Comparison of ENCODE assay signal across 8 cellular contexts in genomic region chr5:125043781-125044391, GRCh38.
DNase-seq lines count a peak whose midpoint lies in the region; TF ChIP-seq lines count a peak whose summit lies in the region.

No MANE protein-coding gene starts in this region.

- H3K4me3 ChIP-seq in fibroblast of mammary gland (ENCODE audit: control insufficient read depth, low read depth, low read length): no peak overlapping the region
- H3K4me3 ChIP-seq in prostate gland: no peak overlapping the region

- H3K36me3 Mint-ChIP-seq in activated naive CD8-positive, alpha-beta T cell treated with anti-CD3 and anti-CD28 coated beads for 36 hours: no peaks in the 10 kb centered on the region

- no peaks in the 10 kb centered on the region for H3K4me1 ChIP-seq in prostate gland (replicated peaks)

- H3K27ac Mint-ChIP-seq in activated naive CD8-positive, alpha-beta T cell treated with anti-CD3 and anti-CD28 coated beads for 36 hours: no peak overlapping the region

- H3K4me1 Mint-ChIP-seq in activated naive CD8-positive, alpha-beta T cell treated with anti-CD3 and anti-CD28 coated beads for 36 hours: no peaks in the 10 kb centered on the region

- TF ChIP-seq CTCF in fibroblast of mammary gland (conservative IDR thresholded peaks at IDR 0.05; ENCODE audit: control insufficient read depth, insufficient read depth, low read depth, low read length): no peak
- TF ChIP-seq CTCF in prostate gland (IDR thresholded peaks at IDR 0.05): no peak

- DNase-seq in GM04504 (ENCODE audit: low read depth) (peak; percentile 42), NCI-H524 treated with DMSO at 0.1 percent for 48 hours (lab: John Stamatoyannopoulos, UW) (peak; percentile 72), fibroblast of mammary gland (ENCODE audit: low read depth) (peak; percentile 45), prostate gland (ENCODE audit: low spot score) (peak; percentile 66), cortex of kidney (lab: John Stamatoyannopoulos, UW) (no peak), inferior parietal cortex (ENCODE audit: extremely low spot score) (no peak)
- no peak for DNase-seq in activated CD4-positive, alpha-beta T cell treated with anti-CD3 and anti-CD28 coated beads for 1 hour
- no peak for DNase-seq in activated naive CD8-positive, alpha-beta T cell treated with anti-CD3 and anti-CD28 coated beads for 36 hours

- no peak overlapping the region for H3K27ac ChIP-seq in prostate gland

- H3K36me3 ChIP-seq in prostate gland: no peaks in the 10 kb centered on the region

- intact Hi-C loops in prostate gland (cut with DNase I): no loop called here

- H3K27me3 Mint-ChIP-seq in activated naive CD8-positive, alpha-beta T cell treated with anti-CD3 and anti-CD28 coated beads for 36 hours: no peaks in the 10 kb centered on the region

- no peaks in the 10 kb centered on the region for H3K9me3 ChIP-seq in prostate gland

- no peaks in the 10 kb centered on the region for H3K27me3 ChIP-seq in prostate gland (replicated peaks; ENCODE audit: insufficient read depth)

- WGBS in prostate gland: 20% methylated on average over 8 of the region's 8 CpGs

- no peak overlapping the region for H3K4me3 Mint-ChIP-seq in activated naive CD8-positive, alpha-beta T cell treated with anti-CD3 and anti-CD28 coated beads for 36 hours

- H3K9me3 Mint-ChIP-seq in activated naive CD8-positive, alpha-beta T cell treated with anti-CD3 and anti-CD28 coated beads for 36 hours: no peaks in the 10 kb centered on the region

- TF ChIP-seq POLR2A in prostate gland (IDR thresholded peaks at IDR 0.05): no peak

Comparison
In these comparisons a context has a peak if more than half of its experiments do, and no peak if none do; other contexts are left out.
1. DNase-seq: peak in GM04504 (single experiment), NCI-H524 treated with DMSO at 0.1 percent for 48 hours (single experiment), fibroblast of mammary gland (single experiment) and prostate gland (single experiment); none in cortex of kidney (single experiment), inferior parietal cortex (single experiment), activated CD4-positive, alpha-beta T cell treated with anti-CD3 and anti-CD28 coated beads for 1 hour (single experiment) and activated naive CD8-positive, alpha-beta T cell treated with anti-CD3 and anti-CD28 coated beads for 36 hours (single experiment).